17 cellular contexts compared by ENCODE assay signal in the genomic region with DNA sequence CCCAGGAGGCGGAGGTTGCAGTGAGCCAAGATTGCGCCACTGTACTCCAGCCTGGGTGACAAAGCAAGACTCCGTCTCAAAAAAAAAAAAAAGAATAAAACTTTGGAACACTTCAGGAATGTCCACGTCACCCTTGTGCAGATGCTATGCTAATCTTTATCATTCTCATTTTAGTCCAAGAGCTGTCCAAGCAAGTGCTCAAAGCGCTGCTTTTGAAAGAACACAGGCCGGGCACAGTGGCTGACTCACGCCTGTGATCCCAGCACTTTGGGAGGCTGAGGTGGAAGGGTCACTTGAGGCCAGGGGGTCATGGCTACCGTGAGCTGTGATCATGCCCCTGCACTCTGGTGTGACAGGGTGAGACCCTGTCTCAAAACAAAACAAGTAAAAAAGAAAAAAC. TPM values are rescaled to one million over a fixed set of nuclear protein-coding genes. Genes with fewer than 3 reads are reported as not detected.
A peak's percentile ranks its signal among the peaks of the same experiment; 100 is the strongest.
DNase-seq lines count a peak whose midpoint lies in the region; ATAC-seq and TF ChIP-seq lines count a peak whose summit lies in the region.
"Had no signal": no experiment of that assay in that cellular context is flagged by ENCODE, and none has a peak within 500 bp of the region (broad histone marks: within the 10 kb centered on the region; RNA-seq: fewer than 3 reads in every experiment).

No MANE protein-coding gene starts in this region.

- no peaks in the 10 kb centered on the region for H3K9me3 Mint-ChIP-seq in activated T-cell treated with anti-CD3 and anti-CD28 coated beads, Interleukin-2, amount 50 U/mL, for 72 hours
- no peaks in the 10 kb centered on the region for H3K9me3 Mint-ChIP-seq in activated T-cell treated with anti-CD3 and anti-CD28 coated beads, Interleukin-2, amount 50 U/mL, for 4 hours
- H3K9me3 Mint-ChIP-seq in activated CD8-positive, alpha-beta T cell treated with anti-CD3 and anti-CD28 coated beads for 36 hours: no peaks in the 10 kb centered on the region
- H3K9me3 Mint-ChIP-seq in stimulated activated effector memory CD8-positive, alpha-beta T cell treated with anti-CD3 and anti-CD28 coated beads, Interleukin-12 subunit alpha, Interleukin-12 subunit beta, amount 100 ng/mL, for 72 hours: no peaks in the 10 kb centered on the region
- H3K9me3 Mint-ChIP-seq: activated naive CD4-positive, alpha-beta T cell treated with anti-CD3 and anti-CD28 coated beads, Interleukin-2, amount 10 ng/mL, durations not matched to agents 7 days and 5 days; mesothelial cell of epicardium had no signal

- H3K27me3 Mint-ChIP-seq in activated T-cell treated with anti-CD3 and anti-CD28 coated beads, Interleukin-2, amount 50 U/mL, for 72 hours (ENCODE audit: low read depth): no peaks in the 10 kb centered on the region
- no peaks in the 10 kb centered on the region for H3K27me3 Mint-ChIP-seq in activated T-cell treated with anti-CD3 and anti-CD28 coated beads, Interleukin-2, amount 50 U/mL, for 4 hours (ENCODE audit: low read depth)
- no peaks in the 10 kb centered on the region for H3K27me3 Mint-ChIP-seq in activated CD8-positive, alpha-beta T cell treated with anti-CD3 and anti-CD28 coated beads for 36 hours
- H3K27me3 Mint-ChIP-seq: activated naive CD4-positive, alpha-beta T cell treated with anti-CD3 and anti-CD28 coated beads, Interleukin-2, amount 10 ng/mL, durations not matched to agents 7 days and 5 days had no signal

- no peak overlapping the region for H3K4me3 Mint-ChIP-seq in activated T-cell treated with anti-CD3 and anti-CD28 coated beads, Interleukin-2, amount 50 U/mL, for 72 hours
- no peak overlapping the region for H3K4me3 Mint-ChIP-seq in activated T-cell treated with anti-CD3 and anti-CD28 coated beads, Interleukin-2, amount 50 U/mL, for 4 hours
- H3K4me3 Mint-ChIP-seq in activated CD8-positive, alpha-beta T cell treated with anti-CD3 and anti-CD28 coated beads for 36 hours: no peak overlapping the region
- H3K4me3 Mint-ChIP-seq in stimulated activated effector memory CD8-positive, alpha-beta T cell treated with anti-CD3 and anti-CD28 coated beads, Interleukin-12 subunit alpha, Interleukin-12 subunit beta, amount 100 ng/mL, for 72 hours: no peak overlapping the region
- H3K4me3 Mint-ChIP-seq: activated naive CD4-positive, alpha-beta T cell treated with anti-CD3 and anti-CD28 coated beads, Interleukin-2, amount 10 ng/mL, durations not matched to agents 7 days and 5 days; mesothelial cell of epicardium had no signal

- CTCF ChIA-PET in activated CD8-positive, alpha-beta T cell treated with anti-CD3 and anti-CD28 coated beads for 36 hours (lab: Charles Lee): interaction anchor here (1.2 to 1.7 kb wide), 2 partner anchors 56 to 70 kb away, joined by 4 to 11 read pairs; no protein-coding TSS in a partner anchor

- DNase-seq in activated T-cell treated with anti-CD3 and anti-CD28 coated beads, Interleukin-2, amount 50 U/mL, for 72 hours: no peak
- no peak for DNase-seq in activated T-cell treated with anti-CD3 and anti-CD28 coated beads, Interleukin-2, amount 50 U/mL, for 4 hours
- no peak for DNase-seq in activated CD8-positive, alpha-beta T cell treated with anti-CD3 and anti-CD28 coated beads for 36 hours
- DNase-seq in fibroblast of peridontal ligament (ENCODE audit: extremely low read depth) (peak; percentile 27), NCI-H1436 (lab: John Stamatoyannopoulos, UW) (no peak)
- DNase-seq in stimulated activated effector memory CD8-positive, alpha-beta T cell treated with anti-CD3 and anti-CD28 coated beads, Interleukin-12 subunit alpha, Interleukin-12 subunit beta, amount 100 ng/mL, for 72 hours (ENCODE audit: low spot score in 2 of 2): no peak
- DNase-seq in effector CD4-positive, alpha-beta T cell: no peak
- DNase-seq: ACHN; activated CD4-positive, alpha-beta T cell treated with anti-CD3 and anti-CD28 coated beads, Interleukin-2, amount 50 U/mL, for 4 hours; activated naive CD4-positive, alpha-beta T cell treated with anti-CD3 and anti-CD28 coated beads, Interleukin-2, amount 10 ng/mL, durations not matched to agents 7 days and 5 days; cerebellar nuclear complex; erythroblast; NCI-H187; NCI-H748 treated with DMSO at 0.1 percent for 48 hours; T-helper 9 cell had no signal

- no peak for TF ChIP-seq CTCF in activated CD8-positive, alpha-beta T cell treated with anti-CD3 and anti-CD28 coated beads for 36 hours (IDR thresholded peaks at IDR 0.05)

- POLR2A ChIA-PET in activated CD8-positive, alpha-beta T cell treated with anti-CD3 and anti-CD28 coated beads for 36 hours (lab: Charles Lee): interaction anchor here (0.6 to 2.1 kb wide), 2 partner anchors 11 to 35 kb away, joined by 3 to 11 read pairs; a partner anchor contains a TSS

- H3K4me1 Mint-ChIP-seq in activated T-cell treated with anti-CD3 and anti-CD28 coated beads, Interleukin-2, amount 50 U/mL, for 72 hours (ENCODE audit: low read depth): peaks cover 29% of the 10 kb centered on the region
- H3K4me1 Mint-ChIP-seq in activated T-cell treated with anti-CD3 and anti-CD28 coated beads, Interleukin-2, amount 50 U/mL, for 4 hours (ENCODE audit: low read depth): peaks cover 12% of the 10 kb centered on the region
- peaks cover 25% of the 10 kb centered on the region for H3K4me1 Mint-ChIP-seq in activated CD8-positive, alpha-beta T cell treated with anti-CD3 and anti-CD28 coated beads for 36 hours (ENCODE audit: low read depth)
- H3K4me1 Mint-ChIP-seq in stimulated activated effector memory CD8-positive, alpha-beta T cell treated with anti-CD3 and anti-CD28 coated beads, Interleukin-12 subunit alpha, Interleukin-12 subunit beta, amount 100 ng/mL, for 72 hours: peaks cover 24% of the 10 kb centered on the region
- H3K4me1 Mint-ChIP-seq: mesothelial cell of epicardium had no signal

- peak overlapping the region; percentile 78 for H3K27ac Mint-ChIP-seq in activated T-cell treated with anti-CD3 and anti-CD28 coated beads, Interleukin-2, amount 50 U/mL, for 72 hours
- peak overlapping the region; percentile 78 for H3K27ac Mint-ChIP-seq in activated CD8-positive, alpha-beta T cell treated with anti-CD3 and anti-CD28 coated beads for 36 hours
- H3K27ac Mint-ChIP-seq in stimulated activated effector memory CD8-positive, alpha-beta T cell treated with anti-CD3 and anti-CD28 coated beads, Interleukin-12 subunit alpha, Interleukin-12 subunit beta, amount 100 ng/mL, for 72 hours: peak overlapping the region; percentile 82
- H3K27ac Mint-ChIP-seq: mesothelial cell of epicardium had no signal

- peaks cover 0 to 21% of the 10 kb centered on the region in 2 donors for H3K36me3 Mint-ChIP-seq in activated T-cell treated with anti-CD3 and anti-CD28 coated beads, Interleukin-2, amount 50 U/mL, for 72 hours (ENCODE audit: insufficient read depth in 2 of 2)
- peaks cover 20% of the 10 kb centered on the region for H3K36me3 Mint-ChIP-seq in activated T-cell treated with anti-CD3 and anti-CD28 coated beads, Interleukin-2, amount 50 U/mL, for 4 hours (ENCODE audit: insufficient read depth)
- peaks cover 40% of the 10 kb centered on the region for H3K36me3 Mint-ChIP-seq in activated CD8-positive, alpha-beta T cell treated with anti-CD3 and anti-CD28 coated beads for 36 hours (ENCODE audit: low read depth)
- H3K36me3 Mint-ChIP-seq in stimulated activated effector memory CD8-positive, alpha-beta T cell treated with anti-CD3 and anti-CD28 coated beads, Interleukin-12 subunit alpha, Interleukin-12 subunit beta, amount 100 ng/mL, for 72 hours: peaks cover 62% of the 10 kb centered on the region

- no peak for ATAC-seq in activated T-cell treated with anti-CD3 and anti-CD28 coated beads, Interleukin-2, amount 50 U/mL, for 72 hours (replicated peaks in 1 of 2)
- no peak for ATAC-seq in activated T-cell treated with anti-CD3 and anti-CD28 coated beads, Interleukin-2, amount 50 U/mL, for 4 hours
- ATAC-seq in activated CD8-positive, alpha-beta T cell treated with anti-CD3 and anti-CD28 coated beads for 36 hours: no peak
- no peak for ATAC-seq in stimulated activated effector memory CD8-positive, alpha-beta T cell treated with anti-CD3 and anti-CD28 coated beads, Interleukin-12 subunit alpha, Interleukin-12 subunit beta, amount 100 ng/mL, for 72 hours
- ATAC-seq in HG03108 (IDR thresholded peaks at IDR 0.05; ENCODE audit: unreplicated experiment): no peak

- intact Hi-C loops in activated CD8-positive, alpha-beta T cell treated with anti-CD3 and anti-CD28 coated beads for 36 hours (cut with micrococcal nuclease): no loop called here

RNA-seq across cellular contexts. Expression of a gene that starts 11.1 kb away (rescaled TPM):
- total RNA-seq in activated T-cell treated with anti-CD3 and anti-CD28 coated beads, Interleukin-2, amount 50 U/mL, for 72 hours: 100 to 1,000 TPM; 103 to 113 TPM
- total RNA-seq in activated T-cell treated with anti-CD3 and anti-CD28 coated beads, Interleukin-2, amount 50 U/mL, for 4 hours: 100 to 1,000 TPM; 226 to 252 (median 250) TPM
- total RNA-seq in activated CD8-positive, alpha-beta T cell treated with anti-CD3 and anti-CD28 coated beads for 36 hours: 100 to 1,000 TPM; 231 TPM

RNA-seq across cellular contexts. Expression of a gene that starts 23.7 kb away (rescaled TPM):
- total RNA-seq in activated T-cell treated with anti-CD3 and anti-CD28 coated beads, Interleukin-2, amount 50 U/mL, for 72 hours: 10 to 100 TPM; 71.2 to 77.9 TPM
- total RNA-seq in activated T-cell treated with anti-CD3 and anti-CD28 coated beads, Interleukin-2, amount 50 U/mL, for 4 hours: 100 to 1,000 TPM; 153 to 180 (median 163) TPM
- 10 to 100 TPM; 87.8 to 92.5 TPM for total RNA-seq in activated CD8-positive, alpha-beta T cell treated with anti-CD3 and anti-CD28 coated beads for 36 hours

RNA-seq across cellular contexts. Expression of a gene that starts 36.0 kb away (rescaled TPM):
- total RNA-seq in activated T-cell treated with anti-CD3 and anti-CD28 coated beads, Interleukin-2, amount 50 U/mL, for 72 hours: 100 to 1,000 TPM; 112 to 126 TPM
- 100 to 1,000 TPM; 144 to 184 (median 153) TPM for total RNA-seq in activated T-cell treated with anti-CD3 and anti-CD28 coated beads, Interleukin-2, amount 50 U/mL, for 4 hours
- 100 to 1,000 TPM; 124 to 126 TPM for total RNA-seq in activated CD8-positive, alpha-beta T cell treated with anti-CD3 and anti-CD28 coated beads for 36 hours

RNA-seq across cellular contexts. Expression of a gene that starts 48.3 kb away (rescaled TPM):
- 1 to 10 TPM; 6.4 to 6.8 TPM for total RNA-seq in activated T-cell treated with anti-CD3 and anti-CD28 coated beads, Interleukin-2, amount 50 U/mL, for 72 hours
- 10 to 100 TPM; 12.5 to 17.0 (median 12.6) TPM for total RNA-seq in activated T-cell treated with anti-CD3 and anti-CD28 coated beads, Interleukin-2, amount 50 U/mL, for 4 hours
- 1 to 10 TPM; 5.0 to 5.5 TPM for total RNA-seq in activated CD8-positive, alpha-beta T cell treated with anti-CD3 and anti-CD28 coated beads for 36 hours
